Comparison of ENCODE assay signal across 1 cellular context in genomic region chr1:3652538-3653285, GRCh38.
TF ChIP-seq lines count a peak whose summit lies in the region.

No MANE protein-coding gene starts in this region.

TF ChIP-seq in K562, 482 proteins besides CTCF, POLR2A, EP300 and RAD21:
- TF ChIP-seq ETS1 (conservative IDR thresholded peaks at IDR 0.05; ENCODE audit: control insufficient read depth, low read depth, low read length), result no peak
- TF ChIP-seq POLR2G (IDR thresholded peaks at IDR 0.05; ENCODE audit: low read depth, low read length), result peak; percentile 61
- TF ChIP-seq KDM1A (IDR thresholded peaks at IDR 0.05), result no peak
- TF ChIP-seq E2F6 (IDR thresholded peaks at IDR 0.05; ENCODE audit: borderline replicate concordance in 1 of 2, extremely low read depth in 1 of 2, insufficient read depth in 1 of 2, insufficient read length in 1 of 2, low read depth in 1 of 2, low read length in 1 of 2, poor library complexity in 1 of 2, severe bottlenecking in 1 of 2), result peak in 1 of 2 experiments; percentile 22
- TF ChIP-seq ZNF239 (CRISPR knock-in tag; IDR thresholded peaks at IDR 0.05), result no peak
- peak; percentile 74; the same call in 1 of the 2 replicates for TF ChIP-seq CHD2 (IDR thresholded peaks at IDR 0.05; ENCODE audit: low read depth, low read length)
- peak; percentile 42 for TF ChIP-seq KDM5B (IDR thresholded peaks at IDR 0.05; ENCODE audit: insufficient replicate concordance, low read depth, low read length)
- TF ChIP-seq SMAD3 (CRISPR knock-in tag; conservative IDR thresholded peaks at IDR 0.05), result no peak
- TF ChIP-seq NRF1 (conservative IDR thresholded peaks at IDR 0.05 in 1 of 2, IDR thresholded peaks at IDR 0.05 in 1 of 2), result peak in 1 of 2 experiments; percentile 18; a peak in 2 of 4 replicates
- TF ChIP-seq ZNF589 (CRISPR knock-in tag; IDR thresholded peaks at IDR 0.05; ENCODE audit: low read depth), result no peak
- TF ChIP-seq CREB1 (IDR thresholded peaks at IDR 0.05), result no peak
- no peak for TF ChIP-seq CREB1 (CRISPR knock-in tag; IDR thresholded peaks at IDR 0.05)
- TF ChIP-seq KDM2B (CRISPR knock-in tag; IDR thresholded peaks at IDR 0.05), result peak; percentile 6; the same call in 1 of the 2 replicates
- TF ChIP-seq UBTF (IDR thresholded peaks at IDR 0.05; ENCODE audit: borderline replicate concordance in 1 of 2, low read depth in 2 of 2, low read length in 2 of 2), result peak; percentile 28 to 37; a peak in 3 of 4 replicates
- TF ChIP-seq ARID4B (CRISPR knock-in tag; IDR thresholded peaks at IDR 0.05), result peak; percentile 61; the same call in 1 of the 2 replicates
- TF ChIP-seq TARDBP (IDR thresholded peaks at IDR 0.05), result no peak
- TF ChIP-seq POLR2B (IDR thresholded peaks at IDR 0.05; ENCODE audit: low read depth, partially characterized antibody), result no peak
- TF ChIP-seq NKRF (IDR thresholded peaks at IDR 0.05; ENCODE audit: borderline replicate concordance), result no peak
- TF ChIP-seq FOXP1 (CRISPR knock-in tag; IDR thresholded peaks at IDR 0.05), result 0 out of 2 replicates have a peak, but pooled peaks have one; percentile 41
- TF ChIP-seq YY1 (IDR thresholded peaks at IDR 0.05; ENCODE audit: borderline replicate concordance in 1 of 3, control insufficient read depth in 1 of 3, extremely low read depth in 1 of 3, insufficient read depth in 3 of 3, insufficient read length in 1 of 3, insufficient replicate concordance in 2 of 3, low read depth in 1 of 3, low read length in 2 of 3), result no peak
- no peak for TF ChIP-seq HEY1 (CRISPR knock-in tag; IDR thresholded peaks at IDR 0.05; ENCODE audit: borderline replicate concordance)
- peak; percentile 34; the same call in 1 of the 2 replicates for TF ChIP-seq PHF8 (IDR thresholded peaks at IDR 0.05; ENCODE audit: borderline replicate concordance, low read length)
- 0 out of 2 replicates have a peak, but pooled peaks have one; percentile 54 for TF ChIP-seq ZFX (CRISPR knock-in tag; IDR thresholded peaks at IDR 0.05)
- TF ChIP-seq RFX5 (IDR thresholded peaks at IDR 0.05; ENCODE audit: low read depth, low read length), result no peak
- no peak for TF ChIP-seq ZBTB49 (CRISPR knock-in tag; IDR thresholded peaks at IDR 0.05; ENCODE audit: borderline replicate concordance)
- TF ChIP-seq RB1 (IDR thresholded peaks at IDR 0.05; ENCODE audit: low read depth), result peak; percentile 9; the same call in 1 of the 2 replicates
- 0 out of 2 replicates have a peak, but pooled peaks have one; percentile 31 for TF ChIP-seq TFAP4 (CRISPR knock-in tag; IDR thresholded peaks at IDR 0.05; ENCODE audit: borderline replicate concordance)
- no peak for TF ChIP-seq RBFOX2 (IDR thresholded peaks at IDR 0.05; ENCODE audit: low read depth, low read length)
- TF ChIP-seq ETS2 (tag; IDR thresholded peaks at IDR 0.05; ENCODE audit: borderline replicate concordance, poor library complexity, severe bottlenecking), result no peak
